In genomic region chr1:53250325-53250724, GRCh38 we compare ENCODE assay signal across 1 cellular context.
TF ChIP-seq lines count a peak whose summit lies in the region.

No MANE protein-coding gene starts in this region.

TF ChIP-seq in HepG2, 621 proteins besides CTCF, POLR2A, EP300 and RAD21:
- TF ChIP-seq HNRNPK (IDR thresholded peaks at IDR 0.05; ENCODE audit: low read depth, low read length, poor library complexity, severe bottlenecking) = peak; percentile 44
- no peak for TF ChIP-seq ZSCAN31 (CRISPR knock-in tag; IDR thresholded peaks at IDR 0.05; ENCODE audit: low read depth)
